ENCODE assay signal across 8 cellular contexts in the genomic region with DNA sequence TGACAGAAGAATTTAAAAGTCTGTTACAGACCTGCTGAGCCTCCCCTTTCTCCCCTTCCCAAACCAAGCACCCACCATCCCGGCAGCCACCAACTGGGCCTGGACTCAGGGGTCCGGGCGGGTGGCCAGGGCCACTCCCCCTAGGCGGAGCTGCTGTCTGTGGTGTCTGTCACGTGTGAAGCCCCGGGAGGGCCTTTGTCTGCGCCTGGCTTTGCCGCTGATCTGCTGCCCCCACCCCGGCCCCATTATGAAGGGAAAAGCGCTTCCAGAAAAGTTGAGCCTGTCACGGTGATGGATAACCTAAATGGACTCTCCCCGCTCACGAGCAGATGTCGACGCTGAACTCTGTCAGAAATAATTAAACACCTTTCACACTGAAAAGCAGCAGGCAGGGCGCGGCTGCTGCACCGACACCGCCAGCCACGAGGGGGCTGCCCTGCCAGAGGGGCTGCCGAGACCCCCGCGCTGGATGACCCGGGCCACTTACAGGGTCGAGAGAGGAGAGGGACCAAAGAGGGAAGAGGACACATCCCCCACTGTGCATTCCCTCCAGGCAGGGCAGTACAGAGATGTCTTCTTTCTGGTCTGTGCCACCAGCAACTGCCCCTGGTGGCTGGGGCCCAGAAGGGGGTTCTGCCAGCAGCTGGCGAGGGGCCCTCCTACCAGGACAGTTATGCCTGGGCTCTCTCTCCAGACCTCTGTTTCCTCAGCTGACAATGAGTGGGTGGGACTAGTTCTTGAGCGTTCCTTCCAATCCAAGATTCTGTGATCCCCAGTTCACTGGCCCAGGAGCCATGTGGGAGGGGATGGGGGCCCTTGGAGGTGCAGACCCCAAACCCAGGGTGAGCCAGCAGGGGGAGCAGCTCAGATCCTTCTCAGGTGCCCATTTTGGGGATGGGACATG. TPM values are rescaled to one million over a fixed set of nuclear protein-coding genes. Genes with fewer than 3 reads are reported as not detected.
A peak's percentile ranks its signal among the peaks of the same experiment; 100 is the strongest.
DNase-seq lines count a peak whose midpoint lies in the region; ATAC-seq, FAIRE-seq and TF ChIP-seq lines count a peak whose summit lies in the region.

No MANE protein-coding gene starts in this region.

- H3K4me2 ChIP-seq in BLaER1 (peak overlapping the region; percentile 89), MM.1S (ENCODE audit: low read depth, low read length) (no peak overlapping the region), astrocyte (ENCODE audit: low read length) (peak overlapping the region; percentile 83)

- H3K4me3 ChIP-seq in BLaER1: peak overlapping the region; percentile 59
- no peak overlapping the region for H3K4me3 ChIP-seq in MM.1S (ENCODE audit: low read length)
- H3K4me3 ChIP-seq in astrocyte (ENCODE audit: insufficient read depth, low read depth, low read length): peak overlapping the region; percentile 48

- H2AFZ ChIP-seq in MM.1S (ENCODE audit: low read length): no peak overlapping the region
- peak overlapping the region; percentile 84 for H2AFZ ChIP-seq in astrocyte (ENCODE audit: low read depth, low read length)

- H4K20me1 ChIP-seq in BLaER1 (no peaks in the 10 kb centered on the region), MM.1S (ENCODE audit: insufficient read depth, low read length) (no peaks in the 10 kb centered on the region), astrocyte (ENCODE audit: insufficient read depth, low read length) (no peaks in the 10 kb centered on the region)

- TF ChIP-seq CTCF in MM.1S (IDR thresholded peaks at IDR 0.05; ENCODE audit: low read length): peak; percentile 34
- TF ChIP-seq CTCF in astrocyte (IDR thresholded peaks at IDR 0.05; ENCODE audit: insufficient read depth, low read depth, low read length): peak; percentile 19

- H3K27me3 Mint-ChIP-seq in astrocyte (ENCODE audit: low read depth, unreplicated experiment): peaks cover 46% of the 10 kb centered on the region

- H3K27me3 ChIP-seq in BLaER1 (no peaks in the 10 kb centered on the region), MM.1S (replicated peaks; ENCODE audit: insufficient read depth, low read length) (peaks cover 88% of the 10 kb centered on the region), astrocyte (ENCODE audit: insufficient read depth, low read length) (no peaks in the 10 kb centered on the region)

- no peaks in the 10 kb centered on the region for H3F3A ChIP-seq in MM.1S (ENCODE audit: insufficient read depth, low read length)

- no peak overlapping the region for H3K4me3 Mint-ChIP-seq in astrocyte (ENCODE audit: unreplicated experiment)

- DNase-seq in MM.1S: no peak
- DNase-seq in astrocyte (ENCODE audit: low read depth): peak; percentile 8
- peak; percentile 28 for DNase-seq in iris pigment epithelial cell (ENCODE audit: low read depth)

- peaks cover 2% of the 10 kb centered on the region for H3K9me3 Mint-ChIP-seq in astrocyte (ENCODE audit: unreplicated experiment)

- no peak overlapping the region for H3K27ac Mint-ChIP-seq in astrocyte (ENCODE audit: unreplicated experiment)

- no peaks in the 10 kb centered on the region for H3K9me2 ChIP-seq in MM.1S (replicated peaks; ENCODE audit: insufficient read depth, low read length)

- H3K9me3 ChIP-seq in BLaER1 (no peaks in the 10 kb centered on the region), MM.1S (replicated peaks; ENCODE audit: insufficient read depth, low read length) (no peaks in the 10 kb centered on the region), astrocyte (ENCODE audit: insufficient read depth, low read depth, low read length) (no peaks in the 10 kb centered on the region)

- H3K27ac ChIP-seq in BLaER1 (peak overlapping the region; percentile 68), MM.1S (ENCODE audit: low read length) (no peak overlapping the region), astrocyte (ENCODE audit: low read depth, low read length) (no peak overlapping the region)

- H3K4me1 ChIP-seq in BLaER1 (peaks cover 26% of the 10 kb centered on the region), MM.1S (ENCODE audit: low read length) (no peaks in the 10 kb centered on the region), astrocyte (ENCODE audit: insufficient read depth, low read length) (peaks cover 7% of the 10 kb centered on the region)

- H3K79me2 ChIP-seq in MM.1S (ENCODE audit: low read length) (no peaks in the 10 kb centered on the region), astrocyte (ENCODE audit: insufficient read depth, low read length) (no peaks in the 10 kb centered on the region)

- H3K4me1 Mint-ChIP-seq in astrocyte (ENCODE audit: low read depth, unreplicated experiment): no peaks in the 10 kb centered on the region

- H3K36me3 ChIP-seq in BLaER1 (no peaks in the 10 kb centered on the region), MM.1S (replicated peaks; ENCODE audit: insufficient read depth, low read length) (no peaks in the 10 kb centered on the region), astrocyte (ENCODE audit: insufficient read depth, low read length) (no peaks in the 10 kb centered on the region)

- no peaks in the 10 kb centered on the region for H3K36me3 Mint-ChIP-seq in astrocyte (ENCODE audit: low read depth, unreplicated experiment)

- H3K9ac ChIP-seq in BLaER1: peak overlapping the region; percentile 70
- no peak overlapping the region for H3K9ac ChIP-seq in MM.1S (ENCODE audit: low read length)
- peak overlapping the region; percentile 41 for H3K9ac ChIP-seq in astrocyte (ENCODE audit: low read length)

- no peak for FAIRE-seq in astrocyte (lab: Jason Lieb, UNC)

- ATAC-seq in HG02610 (IDR thresholded peaks at IDR 0.05; ENCODE audit: unreplicated experiment) (no peak), GM19328 (IDR thresholded peaks at IDR 0.05; ENCODE audit: unreplicated experiment) (no peak), GM21825 (IDR thresholded peaks at IDR 0.05; ENCODE audit: unreplicated experiment) (no peak), GM21717 (IDR thresholded peaks at IDR 0.05; ENCODE audit: unreplicated experiment) (no peak)

RNA-seq across cellular contexts. Expression of a gene that starts 36.0 kb away (rescaled TPM):
- total RNA-seq in astrocyte: not detected in 2 replicates
